Comparison of ENCODE assay signal across 15 cellular contexts in genomic region chr21:45533731-45534571, GRCh38. TPM values are rescaled to one million over a fixed set of nuclear protein-coding genes. Genes with fewer than 3 reads are reported as not detected.
DNase-seq lines count a peak whose midpoint lies in the region; ATAC-seq and TF ChIP-seq lines count a peak whose summit lies in the region.
"Had no signal": no experiment of that assay in that cellular context is flagged by ENCODE, and none has a peak within 500 bp of the region (broad histone marks: within the 10 kb centered on the region; RNA-seq: fewer than 3 reads in every experiment).

No MANE protein-coding gene starts in this region.

- H3K9me3 ChIP-seq in RWPE2 (ENCODE audit: severe bottlenecking): no peaks in the 10 kb centered on the region

- ATAC-seq in RWPE2 (ENCODE audit: low read depth) (no peak), sciatic nerve (no peak)
- ATAC-seq: stimulated activated naive CD8-positive, alpha-beta T cell treated with anti-CD3 and anti-CD28 coated beads, Interleukin-15, Interleukin-2, amounts not matched to agents 100 U/mL and 50 U/mL, for 24 hours had no signal

- no peak overlapping the region for H3K27ac ChIP-seq in RWPE2 (ENCODE audit: poor library complexity, severe bottlenecking)
- peak overlapping the region; percentile 32 for H3K27ac ChIP-seq in layer of hippocampus (ENCODE audit: low read depth, low read length)
- H3K27ac ChIP-seq: C4-2B had no signal

- no peaks in the 10 kb centered on the region for H3K27me3 ChIP-seq in RWPE2 (ENCODE audit: insufficient read depth, poor library complexity, severe bottlenecking)
- no peaks in the 10 kb centered on the region for H3K27me3 ChIP-seq in layer of hippocampus (ENCODE audit: control insufficient read depth, insufficient read depth, low read length)

- peaks cover 10% of the 10 kb centered on the region for H3K36me3 ChIP-seq in RWPE2 (ENCODE audit: low read depth)

- no peak overlapping the region for H3K27ac Mint-ChIP-seq in chondrocyte (ENCODE audit: unreplicated experiment)
- H3K27ac Mint-ChIP-seq: activated naive CD4-positive, alpha-beta T cell treated with anti-CD3 and anti-CD28 coated beads, Interleukin-2, amount 50 U/mL, for 24 hours had no signal

- TF ChIP-seq CTCF in RWPE2 (IDR thresholded peaks at IDR 0.05; ENCODE audit: poor library complexity, severe bottlenecking) (no peak), chondrocyte (IDR thresholded peaks at IDR 0.05) (no peak)

- no peaks in the 10 kb centered on the region for H3K4me1 ChIP-seq in RWPE2 (ENCODE audit: insufficient read depth, poor library complexity, severe bottlenecking)

- intact Hi-C loops in sciatic nerve (cut with DNase I): loop anchor here (10.0 kb wide), 1 partner anchor 49 kb away; no protein-coding TSS in a partner anchor

- no peak overlapping the region for H3K4me3 ChIP-seq in RWPE2 (ENCODE audit: severe bottlenecking)

- peaks cover 1% of the 10 kb centered on the region for H3K36me3 Mint-ChIP-seq in chondrocyte (ENCODE audit: low read depth)

- H3K4me3 Mint-ChIP-seq in chondrocyte (ENCODE audit: unreplicated experiment): no peak overlapping the region
- H3K4me3 Mint-ChIP-seq: activated naive CD4-positive, alpha-beta T cell treated with anti-CD3 and anti-CD28 coated beads, Interleukin-2, amount 50 U/mL, for 24 hours had no signal

- peaks cover 5% of the 10 kb centered on the region for H3K4me1 Mint-ChIP-seq in chondrocyte (ENCODE audit: low read depth)

- no peaks in the 10 kb centered on the region for H3K27me3 Mint-ChIP-seq in chondrocyte (ENCODE audit: low read depth)
- H3K27me3 Mint-ChIP-seq: activated naive CD4-positive, alpha-beta T cell treated with anti-CD3 and anti-CD28 coated beads, Interleukin-2, amount 50 U/mL, for 24 hours had no signal

- no peaks in the 10 kb centered on the region for H3K9me3 Mint-ChIP-seq in chondrocyte (ENCODE audit: low read depth)
- H3K9me3 Mint-ChIP-seq: activated naive CD4-positive, alpha-beta T cell treated with anti-CD3 and anti-CD28 coated beads, Interleukin-2, amount 50 U/mL, for 24 hours had no signal

- DNase-seq in RWPE2 (ENCODE audit: low spot score) (peak; percentile 51), chondrocyte (ENCODE audit: low spot score) (peak; percentile 84), sciatic nerve (ENCODE audit: low spot score) (peak; percentile 57), NCI-H2029 (lab: John Stamatoyannopoulos, UW) (no peak), cortex of kidney (lab: John Stamatoyannopoulos, UW) (no peak), kidney tubule cell (ENCODE audit: low spot score) (no peak), NCI-H82 (lab: John Stamatoyannopoulos, UW) (no peak)
- DNase-seq: activated CD4-positive, alpha-beta T cell treated with anti-CD3 and anti-CD28 coated beads, Interleukin-2, amount 50 U/mL, for 48 hours; NCI-H1436; NCI-H510A; stimulated activated naive CD8-positive, alpha-beta T cell treated with anti-CD3 and anti-CD28 coated beads, Interleukin-15, Interleukin-2, amounts not matched to agents 100 U/mL and 50 U/mL, for 24 hours; T-helper 9 cell had no signal

RNA-seq across cellular contexts. Expression of gene SLC19A1, which starts 8.3 kb away (rescaled TPM):
- total RNA-seq in chondrocyte (6.5 to 12.7 TPM (median 7.8 TPM) in 3 replicates), sciatic nerve (10.2 TPM)

Comparison
In these comparisons a context has a peak if more than half of its experiments do, and no peak if none do; other contexts are left out.
1. DNase-seq: peak in RWPE2 (single experiment), chondrocyte (single experiment) and sciatic nerve (single experiment); none in NCI-H2029 (single experiment), cortex of kidney (single experiment), kidney tubule cell (single experiment) and NCI-H82 (single experiment).